28 cellular contexts compared by ENCODE assay signal in the genomic region with DNA sequence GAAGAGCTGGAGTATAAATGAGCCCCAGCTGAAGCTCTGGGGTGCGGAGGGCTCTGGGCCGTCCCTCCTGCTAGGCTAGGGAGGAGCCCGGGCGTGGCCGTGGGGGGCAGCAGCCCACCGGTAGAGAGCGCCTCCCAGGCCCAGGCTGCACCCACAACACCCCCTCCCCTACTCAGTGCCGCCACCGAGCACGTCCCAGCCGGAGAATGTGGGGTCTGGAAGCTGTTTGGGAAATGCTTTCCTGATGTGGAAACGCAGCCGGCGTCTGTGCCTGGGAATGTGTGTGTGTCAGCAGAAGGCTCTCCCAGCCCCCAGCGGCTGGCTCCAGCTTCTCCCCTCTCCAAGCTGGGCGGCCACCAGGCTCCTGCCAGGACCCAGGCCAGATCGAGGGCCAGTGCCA.
"Had no signal": no experiment of that assay in that cellular context is flagged by ENCODE, and none has a peak within 500 bp of the region (broad histone marks: within the 10 kb centered on the region; RNA-seq: fewer than 3 reads in every experiment).

No MANE protein-coding gene starts in this region.

- H3K9me3 ChIP-seq: MG63, Peyer's patch, SJSA1 had no signal

- H3K27ac ChIP-seq: brain microvascular endothelial cell, cardiac muscle cell, Peyer's patch, SJSA1 had no signal

- H3K4me3 ChIP-seq: cardiac muscle cell, MG63, Peyer's patch, SJSA1 had no signal

- H3K36me3 ChIP-seq: brain microvascular endothelial cell, cardiac muscle cell, Peyer's patch, SJSA1 had no signal

- H3K27me3 ChIP-seq: brain microvascular endothelial cell, cardiac muscle cell, MG63, Peyer's patch had no signal

- ATAC-seq: activated T-cell treated with anti-CD3 and anti-CD28 coated beads, Interleukin-2, amount 50 U/mL, for 4 hours; activated T-helper 17 cell treated with anti-CD3 and anti-CD28 coated beads, Interleukin-2, amount 50 U/mL, for 72 hours; T-helper 17 cell; WTC11 had no signal

- DNase-seq: activated CD4-positive, alpha-beta memory T cell treated with anti-CD3 and anti-CD28 coated beads for 36 hours; activated CD4-positive, alpha-beta T cell treated with anti-CD3 and anti-CD28 coated beads, Interleukin-2, amount 10 ng/mL, durations not matched to agents 24 days and 14 days; activated CD4-positive, CD25-positive, alpha-beta regulatory T cell treated with anti-CD3 and anti-CD28 coated beads, Interleukin-2, amount 50 U/mL, for 72 hours; activated CD8-positive, alpha-beta memory T cell treated with anti-CD3 and anti-CD28 coated beads for 24 hours; activated gamma-delta T cell; activated naive CD4-positive, alpha-beta T cell treated with anti-CD3 and anti-CD28 coated beads for 36 hours; activated T-cell treated with anti-CD3 and anti-CD28 coated beads, Interleukin-2, amount 50 U/mL, for 4 hours; amygdala; brain microvascular endothelial cell; cerebellar nuclear complex; MG63; MV-4-11; NCI-H1092 treated with DMSO at 0.1 percent for 48 hours; NCI-H1436; NCI-H1694 treated with DMSO at 0.1 percent for 48 hours; NCI-H2029 treated with DMSO at 0.1 percent for 48 hours; NCI-H510A treated with DMSO at 0.1 percent for 48 hours; NCI-H69; NK-92 treated with Interleukin-12 subunit alpha and Interleukin-12 subunit beta, amount 100 ng/mL, for 24 hours; OCI-M1; Peyer's patch; Right ventricle myocardium superior; T-helper 17 cell; T-helper 9 cell had no signal

- H3K4me1 ChIP-seq: Peyer's patch, SJSA1 had no signal
